12 cellular contexts compared by ENCODE assay signal in the genomic region with DNA sequence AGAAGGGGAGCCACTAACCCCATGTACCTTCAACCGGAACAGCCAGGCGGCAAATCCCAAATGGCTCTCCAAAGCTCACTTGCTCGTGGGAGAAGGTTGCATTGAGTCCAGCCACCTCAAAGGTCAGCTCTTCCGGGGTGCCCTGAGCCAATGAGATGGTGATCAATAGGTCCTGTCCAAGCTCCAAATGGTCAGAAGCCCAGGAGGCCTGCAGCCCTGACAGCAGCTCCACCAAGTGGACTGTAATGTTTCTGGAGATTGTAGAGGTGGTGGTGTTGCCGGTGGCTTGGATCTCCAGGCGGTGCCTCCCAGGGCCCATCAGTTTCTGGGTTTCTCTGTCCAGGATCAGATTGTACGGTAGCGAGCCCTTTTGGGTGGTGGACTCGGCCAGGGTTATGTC. TPM values are rescaled to one million over a fixed set of nuclear protein-coding genes. Genes with fewer than 3 reads are reported as not detected.
DNase-seq lines count a peak whose midpoint lies in the region; ATAC-seq and TF ChIP-seq lines count a peak whose summit lies in the region.
"Had no signal": no experiment of that assay in that cellular context is flagged by ENCODE, and none has a peak within 500 bp of the region (broad histone marks: within the 10 kb centered on the region; RNA-seq: fewer than 3 reads in every experiment).

No MANE protein-coding gene starts in this region.

- TF ChIP-seq CTCF in left ventricle myocardium inferior (IDR thresholded peaks at IDR 0.05; ENCODE audit: borderline replicate concordance) = peak; percentile 33

- no peaks in the 10 kb centered on the region for H3K36me3 ChIP-seq in left ventricle myocardium inferior

- intact Hi-C loops in left ventricle myocardium inferior (cut with micrococcal nuclease) = no loop called here
- intact Hi-C loops in Right ventricle myocardium inferior (cut with DNase I) = no loop called here

- H3K27ac ChIP-seq in left ventricle myocardium inferior (replicated peaks) = no peak overlapping the region

- ATAC-seq in Right ventricle myocardium inferior = no peak
- no peak for ATAC-seq in HG03457 (IDR thresholded peaks at IDR 0.05; ENCODE audit: unreplicated experiment)
- no peak for ATAC-seq in HG03039 (IDR thresholded peaks at IDR 0.05; ENCODE audit: unreplicated experiment)

- no peak for DNase-seq in left ventricle myocardium inferior
- no peak for DNase-seq in Right ventricle myocardium inferior (ENCODE audit: missing footprints)
- peak; percentile 20 for DNase-seq in amniotic epithelial cell (ENCODE audit: low read depth)
- peak; percentile 78 for DNase-seq in globus pallidus (ENCODE audit: low spot score)
- no peak for DNase-seq in DMS114 treated with DMSO at 0.1 percent for 48 hours (lab: John Stamatoyannopoulos, UW; ENCODE audit: unreplicated experiment)
- no peak for DNase-seq in T-helper 1 cell
- DNase-seq: MV-4-11, NCI-H524, SHP77 had no signal

- peaks cover 22% of the 10 kb centered on the region for H3K27me3 ChIP-seq in left ventricle myocardium inferior (ENCODE audit: low read depth)

- H3K4me1 ChIP-seq in left ventricle myocardium inferior = no peaks in the 10 kb centered on the region

- H3K4me3 ChIP-seq in left ventricle myocardium inferior = no peak overlapping the region

- H3K9me3 ChIP-seq in left ventricle myocardium inferior (replicated peaks) = no peaks in the 10 kb centered on the region

RNA-seq across cellular contexts. Expression of a gene that starts 39.9 kb away (rescaled TPM):
- not detected for total RNA-seq in left ventricle myocardium inferior
- total RNA-seq in Right ventricle myocardium inferior = not detected
- total RNA-seq: B cell had no signal

Comparison
In these comparisons a context has a peak if more than half of its experiments do, and no peak if none do; other contexts are left out.
1. DNase-seq: peak in amniotic epithelial cell (single experiment) and globus pallidus (single experiment); none in left ventricle myocardium inferior (single experiment), Right ventricle myocardium inferior (single experiment), DMS114 treated with DMSO at 0.1 percent for 48 hours (single experiment) and T-helper 1 cell (0 of 5).